8 cellular contexts compared by ENCODE assay signal in genomic region chr19:48249502-48250014, GRCh38. TPM values are rescaled to one million over a fixed set of nuclear protein-coding genes. Genes with fewer than 3 reads are reported as not detected.
DNase-seq lines count a peak whose midpoint lies in the region; ATAC-seq and TF ChIP-seq lines count a peak whose summit lies in the region.

No MANE protein-coding gene starts in this region.

- peak; percentile 66 for ATAC-seq in HG02981 (IDR thresholded peaks at IDR 0.05; ENCODE audit: unreplicated experiment)

- no peaks in the 10 kb centered on the region for H3K9me3 ChIP-seq in sigmoid colon

- TF ChIP-seq CTCF in GM10266 (IDR thresholded peaks at IDR 0.05; ENCODE audit: control insufficient read depth, insufficient read depth, low read depth, missing control alignments) (no peak), dorsolateral prefrontal cortex (IDR thresholded peaks at IDR 0.05 in 54 of 56, conservative IDR thresholded peaks at IDR 0.05 in 2 of 56; ENCODE audit: low read depth in 1 of 56, partially characterized antibody in 56 of 56) (no peak), sigmoid colon (IDR thresholded peaks at IDR 0.05) (no peak)

- WGBS in sigmoid colon, 2 donors = 46 to 86% methylated on average over 13 of the region's 13 CpGs

- H3K27ac ChIP-seq in dorsolateral prefrontal cortex (peak overlapping the region in 16 of 59 donors; percentile 4 to 70 (median 48)), sigmoid colon (peak overlapping the region in 3 of 4 donors; percentile 15 to 66 (median 44))

- TF ChIP-seq POLR2A in sigmoid colon (IDR thresholded peaks at IDR 0.05) = no peak

- no peak for TF ChIP-seq EP300 in sigmoid colon (IDR thresholded peaks at IDR 0.05)

- H3K4me1 ChIP-seq in sigmoid colon = peaks cover 0 to 15% (median 9%) of the 10 kb centered on the region in 4 donors

- H3K4me3 ChIP-seq in dorsolateral prefrontal cortex = peak overlapping the region in 37 of 59 donors; percentile 5 to 52 (median 31)
- H3K4me3 ChIP-seq in sigmoid colon = peak overlapping the region in 2 of 4 donors; percentile 18 to 30

- H3K36me3 ChIP-seq in sigmoid colon = peaks cover 0 to 26% (median 2%) of the 10 kb centered on the region in 4 donors

- H3K27me3 ChIP-seq in dorsolateral prefrontal cortex (no peaks in the 10 kb centered on the region), sigmoid colon (no peaks in the 10 kb centered on the region)

- peak; percentile 46 for DNase-seq in GM10266 (ENCODE audit: extremely low spot score)
- DNase-seq in activated CD4-positive, CD25-positive, alpha-beta regulatory T cell treated with anti-CD3 and anti-CD28 coated beads, Interleukin-2, amount 50 U/mL, for 16 hours (ENCODE audit: low read depth, low spot score) = peak; percentile 48
- peak in 1 of 10 donors; percentile 21 for DNase-seq in dorsolateral prefrontal cortex
- DNase-seq in sigmoid colon = peak; percentile 74
- DNase-seq in NCI-H1436 (lab: John Stamatoyannopoulos, UW) = no peak
- no peak for DNase-seq in H4 (ENCODE audit: low spot score)
- no peak for DNase-seq in D341Med (ENCODE audit: low spot score)

- intact Hi-C loops in dorsolateral prefrontal cortex (cut with DNase I) = loop anchor here (5.0 to 10.0 kb wide), 2 partner anchors 37 to 75 kb away; partner anchors contain the start of genes LIG1 (in 1 of the 2) and ZSWIM9 (in 1 of the 2)
- intact Hi-C loops in sigmoid colon (cut with DNase I) = no loop called here

RNA-seq across cellular contexts. Expression of gene CARD8, which starts 6.2 kb away (rescaled TPM):
- 10 to 100 TPM; 10.8 to 45.2 (median 24.0) TPM for total RNA-seq in dorsolateral prefrontal cortex
- 10 to 100 TPM; 14.2 to 37.7 (median 24.7) TPM for total RNA-seq in sigmoid colon
- 10 to 100 TPM in 1 of 3 donors, 1 to 10 TPM in 2; 6.0 to 31.0 (median 8.1) TPM for polyA plus RNA-seq in sigmoid colon
- 9.6 and 18.6 TPM in 2 replicates for total RNA-seq in H4 (2014; rRNA removed; shearing (Covaris generic))

RNA-seq across cellular contexts. Expression of gene ZNF114, which starts 20.3 kb away (rescaled TPM):
- total RNA-seq in dorsolateral prefrontal cortex (1 to 10 TPM in 95 of 120 experiments, under 1 TPM in 24, not detected in 1; 0.32 to 4.2 (median 1.5) TPM), sigmoid colon (not detected)
- under 1 TPM in 1 of 3 donors, not detected in 2; 0.26 TPM for polyA plus RNA-seq in sigmoid colon
- total RNA-seq in H4 (2014; rRNA removed; shearing (Covaris generic)) = 0.06 TPM in 1 of 2 replicates, not detected in the other

Comparison
In these comparisons a context has a peak if more than half of its experiments do, and no peak if none do; other contexts are left out.
1. DNase-seq: peak in GM10266 (single experiment), activated CD4-positive, CD25-positive, alpha-beta regulatory T cell treated with anti-CD3 and anti-CD28 coated beads, Interleukin-2, amount 50 U/mL, for 16 hours (single experiment) and sigmoid colon (single experiment); none in NCI-H1436 (single experiment), H4 (single experiment) and D341Med (single experiment).